8 cellular contexts compared by ENCODE assay signal in the genomic region with DNA sequence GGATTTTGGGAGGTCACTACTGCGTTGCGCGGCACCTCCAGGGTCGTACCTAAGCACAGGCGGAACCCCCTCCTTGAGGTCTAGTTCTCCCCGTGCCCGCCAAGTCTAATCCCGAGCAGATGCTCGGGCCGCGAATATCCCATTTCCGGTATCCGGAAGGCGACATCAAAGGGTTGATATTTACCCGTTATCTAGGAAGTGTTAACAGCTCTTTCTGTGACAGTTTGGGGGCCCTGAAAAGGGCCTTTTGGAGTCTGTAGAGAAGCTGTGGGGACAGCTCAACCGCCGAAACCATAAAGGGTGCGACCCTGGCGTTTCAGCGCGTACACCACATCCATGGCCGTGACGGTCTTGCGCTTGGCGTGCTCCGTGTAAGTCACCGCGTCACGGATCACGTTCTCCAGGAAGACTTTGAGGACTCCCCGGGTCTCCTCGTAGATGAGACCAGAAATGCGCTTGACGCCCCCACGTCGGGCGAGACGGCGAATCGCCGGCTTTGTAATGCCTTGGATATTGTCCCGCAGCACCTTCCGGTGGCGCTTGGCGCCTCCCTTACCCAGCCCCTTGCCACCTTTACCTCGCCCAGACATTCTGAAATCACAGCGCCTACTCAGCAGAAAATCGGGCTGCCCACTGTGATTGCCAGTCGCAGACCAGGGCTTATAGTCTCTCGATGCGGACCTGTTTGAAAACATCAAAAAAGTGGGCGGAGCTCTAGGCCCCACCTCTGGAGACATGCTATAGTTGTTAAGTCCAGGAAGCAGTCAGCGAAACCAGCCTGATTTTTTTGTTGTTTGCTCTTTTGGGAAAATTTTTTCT. TPM values are rescaled to one million over a fixed set of nuclear protein-coding genes. Genes with fewer than 3 reads are reported as not detected.
A peak's percentile ranks its signal among the peaks of the same experiment; 100 is the strongest.
DNase-seq lines count a peak whose midpoint lies in the region; FAIRE-seq and TF ChIP-seq lines count a peak whose summit lies in the region.

No MANE protein-coding gene starts in this region.

- CTCF ChIA-PET in CD4-positive, alpha-beta memory T cell (lab: Charles Lee; ENCODE audit: partially characterized antibody) = interaction anchor here (0.6 to 4.6 kb wide), 29 partner anchors 10 to 515 kb away, joined by 3 to 27 read pairs (median 4); a partner anchor contains a TSS
- CTCF ChIA-PET in endothelial cell of umbilical vein (lab: Charles Lee) = interaction anchor here (0.8 to 3.3 kb wide), 10 partner anchors 14 to 532 kb away, joined by 3 to 22 read pairs (median 8); a partner anchor contains a TSS

- no peaks in the 10 kb centered on the region for H3K36me3 ChIP-seq in CD4-positive, alpha-beta memory T cell (ENCODE audit: insufficient read depth, low read length)
- no peaks in the 10 kb centered on the region for H3K36me3 ChIP-seq in endothelial cell of umbilical vein (ENCODE audit: control insufficient read depth in 2 of 2, extremely low read depth in 1 of 2, insufficient read depth in 2 of 2, low read length in 2 of 2)

- peak; percentile 95 for FAIRE-seq in endothelial cell of umbilical vein (lab: Jason Lieb, UNC)

- intact Hi-C loops in CD4-positive, alpha-beta memory T cell (cut with micrococcal nuclease) = loop anchor here (1.0 to 5.0 kb wide), 8 partner anchors 33 to 1017 kb away; a partner anchor contains a TSS
- intact Hi-C loops in endothelial cell of umbilical vein (cut with micrococcal nuclease) = loop anchor here (1.0 to 5.0 kb wide), 8 partner anchors 75 to 1112 kb away; a partner anchor contains a TSS

- peaks cover 36 to 83% (median 53%) of the 10 kb centered on the region in 4 donors for H3K4me1 Mint-ChIP-seq in CD4-positive, alpha-beta memory T cell
- peaks cover 37% of the 10 kb centered on the region for H3K4me1 Mint-ChIP-seq in mesothelial cell of epicardium

- peak; percentile 98 for TF ChIP-seq POLR2A in endothelial cell of umbilical vein (IDR thresholded peaks at IDR 0.05; ENCODE audit: low read depth, low read length)

- TSS peak; percentile 90 for BruUV-seq in endothelial cell of umbilical vein (replicated peaks; lab: Mats Ljungman, UMichigan)

- no peaks in the 10 kb centered on the region for H3K27me3 ChIP-seq in CD4-positive, alpha-beta memory T cell (ENCODE audit: insufficient read depth, low read length)
- no peaks in the 10 kb centered on the region for H3K27me3 ChIP-seq in endothelial cell of umbilical vein (ENCODE audit: control insufficient read depth in 2 of 2, insufficient read depth in 2 of 2, low read length in 2 of 2)

- H3K9me3 Mint-ChIP-seq in CD4-positive, alpha-beta memory T cell = peaks cover 2 to 24% (median 14%) of the 10 kb centered on the region in 8 donors
- peaks cover 11% of the 10 kb centered on the region for H3K9me3 Mint-ChIP-seq in mesothelial cell of epicardium

- no peaks in the 10 kb centered on the region for H3K9me3 ChIP-seq in CD4-positive, alpha-beta memory T cell (ENCODE audit: control insufficient read depth in 1 of 2, low read length in 2 of 2)
- no peaks in the 10 kb centered on the region for H3K9me3 ChIP-seq in endothelial cell of umbilical vein (replicated peaks; ENCODE audit: control insufficient read depth, insufficient read depth, low read length)

- peak overlapping the region; percentile 98 for H3K27ac ChIP-seq in CD4-positive, alpha-beta memory T cell (ENCODE audit: low read depth, low read length)
- peak overlapping the region; percentile 91 for H3K27ac ChIP-seq in endothelial cell of umbilical vein (ENCODE audit: insufficient read depth, low read depth, low read length)

- POLR2A ChIA-PET in CD4-positive, alpha-beta memory T cell (lab: Charles Lee; ENCODE audit: partially characterized antibody) = interaction anchor here (0.6 to 8.5 kb wide), 55 partner anchors 9 to 1141 kb away, joined by 3 to 376 read pairs (median 5); a partner anchor contains a TSS
- POLR2A ChIA-PET in endothelial cell of umbilical vein (lab: Charles Lee) = interaction anchor here (0.7 to 2.0 kb wide), 5 partner anchors 8 to 33 kb away, joined by 3 to 12 read pairs (median 3); a partner anchor contains a TSS

- peak; percentile 94 to 96 (median 95) for DNase-seq in CD4-positive, alpha-beta memory T cell
- DNase-seq in GM20000 (ENCODE audit: low spot score) = peak; percentile 70
- DNase-seq in HT-29 (ENCODE audit: low spot score) = peak; percentile 99
- DNase-seq in NOMO-1 treated with DMSO at 0.1 percent for 48 hours (lab: John Stamatoyannopoulos, UW; ENCODE audit: unreplicated experiment) = peak; percentile 78
- DNase-seq in activated CD8-positive, alpha-beta memory T cell treated with anti-CD3 and anti-CD28 coated beads, Interleukin-2, amount 50 U/mL, for 24 hours (ENCODE audit: extremely low read depth) = peak; percentile 89
- peak; percentile 97 for DNase-seq in endothelial cell of umbilical vein (ENCODE audit: low read depth, low spot score)
- DNase-seq in mesothelial cell of epicardium (ENCODE audit: low spot score in 2 of 2, unreplicated experiment in 2 of 2) = peak; percentile 62 to 90
- DNase-seq in stimulated activated CD8-positive, alpha-beta memory T cell treated with anti-CD3 and anti-CD28 coated beads, Interleukin-15, amount 100 ng/mL, for 4 hours (ENCODE audit: low read depth in 2 of 2) = peak; percentile 74 to 88

- H3K79me2 ChIP-seq in endothelial cell of umbilical vein (ENCODE audit: control insufficient read depth, insufficient read depth, low read length) = peaks cover 13% of the 10 kb centered on the region

- peak overlapping the region; percentile 73 for H3K9ac ChIP-seq in endothelial cell of umbilical vein (replicated peaks; ENCODE audit: extremely low read depth, insufficient read depth, low read length)

- no peaks in the 10 kb centered on the region for H3K27me3 Mint-ChIP-seq in CD4-positive, alpha-beta memory T cell
- H3K27me3 Mint-ChIP-seq in mesothelial cell of epicardium (ENCODE audit: low read depth) = no peaks in the 10 kb centered on the region

- no peaks in the 10 kb centered on the region for H3K9me1 ChIP-seq in endothelial cell of umbilical vein (replicated peaks; ENCODE audit: control insufficient read depth, extremely low read depth, insufficient read depth, low read length)

- H3K4me3 Mint-ChIP-seq in CD4-positive, alpha-beta memory T cell = peak overlapping the region; percentile 94 to 99 (median 97)
- H3K4me3 Mint-ChIP-seq in mesothelial cell of epicardium = peak overlapping the region; percentile 98

- H3K36me3 Mint-ChIP-seq in CD4-positive, alpha-beta memory T cell = peaks cover 29 to 66% of the 10 kb centered on the region in 2 donors
- peaks cover 19% of the 10 kb centered on the region for H3K36me3 Mint-ChIP-seq in mesothelial cell of epicardium

- H4K20me1 ChIP-seq in endothelial cell of umbilical vein (replicated peaks; ENCODE audit: control insufficient read depth, extremely low read depth, insufficient read depth, low read length) = no peaks in the 10 kb centered on the region

- peaks cover 54% of the 10 kb centered on the region for H3K4me1 ChIP-seq in CD4-positive, alpha-beta memory T cell (ENCODE audit: insufficient read depth, low read length)
- H3K4me1 ChIP-seq in endothelial cell of umbilical vein (ENCODE audit: control insufficient read depth, extremely low read depth, insufficient read depth, low read length) = peaks cover 10% of the 10 kb centered on the region

- TF ChIP-seq CTCF in GM20000 (IDR thresholded peaks at IDR 0.05; ENCODE audit: extremely low read depth, missing control alignments) (no peak), endothelial cell of umbilical vein (IDR thresholded peaks at IDR 0.05; ENCODE audit: extremely low read depth in 1 of 2, insufficient read depth in 1 of 2, low read depth in 1 of 2, low read length in 2 of 2) (no peak), mesothelial cell of epicardium (IDR thresholded peaks at IDR 0.05; ENCODE audit: unreplicated experiment) (no peak)

- peak overlapping the region; percentile 88 to 92 for H3K4me3 ChIP-seq in CD4-positive, alpha-beta memory T cell (ENCODE audit: low read length in 2 of 2)
- H3K4me3 ChIP-seq in endothelial cell of umbilical vein (replicated peaks in 1 of 3; ENCODE audit: insufficient read depth in 1 of 3, low read depth in 1 of 3, low read length in 3 of 3) = peak overlapping the region; percentile 22 to 82 (median 70)

- dilution Hi-C loops in endothelial cell of umbilical vein (cut with MboI; ENCODE audit: extremely low pct_ligation_motif_present, low sequenced_read_pairs) = no loop called here

- peak overlapping the region; percentile 97 to 100 (median 99) for H3K27ac Mint-ChIP-seq in CD4-positive, alpha-beta memory T cell
- H3K27ac Mint-ChIP-seq in mesothelial cell of epicardium = peak overlapping the region; percentile 100

- H3K4me2 ChIP-seq in endothelial cell of umbilical vein (ENCODE audit: insufficient read depth, low read length) = peak overlapping the region; percentile 59

- peak overlapping the region; percentile 0 for H2AFZ ChIP-seq in endothelial cell of umbilical vein (ENCODE audit: low read depth, low read length)

RNA-seq across cellular contexts. Expression of a gene that starts 32.6 kb away (rescaled TPM):
- total RNA-seq in CD4-positive, alpha-beta memory T cell = 10 to 100 TPM; 83.7 to 83.8 TPM
- polyA plus RNA-seq in CD4-positive, alpha-beta memory T cell = 10 to 100 TPM; 45.8 to 78.0 TPM
- 18.0 and 28.8 TPM in 2 replicates for total RNA-seq in HT-29 (2014; rRNA removed; shearing (Covaris generic))
- 70.5 and 77.1 TPM in 2 replicates for total RNA-seq in endothelial cell of umbilical vein
- 10.6 and 11.4 TPM in 2 replicates for polyA plus RNA-seq in endothelial cell of umbilical vein
- polyA plus RNA-seq in endothelial cell of umbilical vein (2011; cell fraction: cytosol; rRNA removed) = 16.2 and 18.0 TPM in 2 replicates
- polyA plus RNA-seq in endothelial cell of umbilical vein (2011; cell fraction: nucleus; rRNA removed) = 15.8 and 20.5 TPM in 2 replicates
- polyA plus RNA-seq in endothelial cell of umbilical vein (2012) = 37.7 and 52.5 TPM in 2 replicates
- polyA minus RNA-seq in endothelial cell of umbilical vein = 12.4 and 15.2 TPM in 2 replicates
- 13.0 TPM for polyA minus RNA-seq in endothelial cell of umbilical vein (2011; cell fraction: cytosol; rRNA and poly(A)+ RNA removed)
- 15.1 and 27.6 TPM in 2 replicates for polyA minus RNA-seq in endothelial cell of umbilical vein (2011; cell fraction: nucleus; rRNA and poly(A)+ RNA removed)
- total RNA-seq in mesothelial cell of epicardium = 72.8 to 81.5 TPM (median 77.0 TPM) in 3 replicates

RNA-seq across cellular contexts. Expression of a gene that starts 32.8 kb away (rescaled TPM):
- total RNA-seq in CD4-positive, alpha-beta memory T cell = 1 to 10 TPM; 1.3 to 1.4 TPM
- 1 to 10 TPM in 1 of 2 donors, under 1 TPM in 1; 0.45 to 2.0 TPM for polyA plus RNA-seq in CD4-positive, alpha-beta memory T cell
- total RNA-seq in HT-29 (2014; rRNA removed; shearing (Covaris generic)) = 0.89 and 0.99 TPM in 2 replicates
- total RNA-seq in endothelial cell of umbilical vein (1.1 and 1.3 TPM in 2 replicates), mesothelial cell of epicardium (1.3 to 1.7 TPM (median 1.4 TPM) in 3 replicates)
- 0.52 and 0.57 TPM in 2 replicates for polyA plus RNA-seq in endothelial cell of umbilical vein
- polyA plus RNA-seq in endothelial cell of umbilical vein (2011; cell fraction: cytosol; rRNA removed) = 0.87 and 1.1 TPM in 2 replicates
- polyA plus RNA-seq in endothelial cell of umbilical vein (2011; cell fraction: nucleus; rRNA removed) = 0.81 and 1.2 TPM in 2 replicates
- polyA plus RNA-seq in endothelial cell of umbilical vein (2012) = 2.5 and 2.8 TPM in 2 replicates
- 0.19 and 3.8 TPM in 2 replicates for polyA minus RNA-seq in endothelial cell of umbilical vein
- not detected for polyA minus RNA-seq in endothelial cell of umbilical vein (2011; cell fraction: cytosol; rRNA and poly(A)+ RNA removed)
- 0.67 and 1.3 TPM in 2 replicates for polyA minus RNA-seq in endothelial cell of umbilical vein (2011; cell fraction: nucleus; rRNA and poly(A)+ RNA removed)

RNA-seq across cellular contexts. Expression of a gene that starts 43.3 kb away (rescaled TPM):
- not detected for total RNA-seq in CD4-positive, alpha-beta memory T cell
- polyA plus RNA-seq in CD4-positive, alpha-beta memory T cell = under 1 TPM; 0.08 to 0.31 TPM
- total RNA-seq in HT-29 (2014; rRNA removed; shearing (Covaris generic)) = not detected in 2 replicates
- total RNA-seq in endothelial cell of umbilical vein = 0.25 and 0.35 TPM in 2 replicates
- polyA plus RNA-seq in endothelial cell of umbilical vein = 0.33 and 0.37 TPM in 2 replicates
- polyA plus RNA-seq in endothelial cell of umbilical vein (2011; cell fraction: cytosol; rRNA removed) = 0.25 and 0.28 TPM in 2 replicates
- polyA plus RNA-seq in endothelial cell of umbilical vein (2011; cell fraction: nucleus; rRNA removed) = 1.8 and 2.2 TPM in 2 replicates
- polyA plus RNA-seq in endothelial cell of umbilical vein (2012) = 0.29 and 0.74 TPM in 2 replicates
- polyA minus RNA-seq in endothelial cell of umbilical vein = 1.00 and 1.9 TPM in 2 replicates
- polyA minus RNA-seq in endothelial cell of umbilical vein (2011; cell fraction: cytosol; rRNA and poly(A)+ RNA removed) = not detected
- polyA minus RNA-seq in endothelial cell of umbilical vein (2011; cell fraction: nucleus; rRNA and poly(A)+ RNA removed) = 1.5 and 1.8 TPM in 2 replicates
- 1.4 to 1.5 TPM (median 1.5 TPM) in 3 replicates for total RNA-seq in mesothelial cell of epicardium

Comparison
In these comparisons a context has a peak if more than half of its experiments do, and no peak if none do; other contexts are left out.
1. Peak in every context shown above with its lines: DNase-seq, H3K4me3 ChIP-seq and H3K27ac ChIP-seq.